Comparison of ENCODE assay signal across 1 cellular context in the genomic region with DNA sequence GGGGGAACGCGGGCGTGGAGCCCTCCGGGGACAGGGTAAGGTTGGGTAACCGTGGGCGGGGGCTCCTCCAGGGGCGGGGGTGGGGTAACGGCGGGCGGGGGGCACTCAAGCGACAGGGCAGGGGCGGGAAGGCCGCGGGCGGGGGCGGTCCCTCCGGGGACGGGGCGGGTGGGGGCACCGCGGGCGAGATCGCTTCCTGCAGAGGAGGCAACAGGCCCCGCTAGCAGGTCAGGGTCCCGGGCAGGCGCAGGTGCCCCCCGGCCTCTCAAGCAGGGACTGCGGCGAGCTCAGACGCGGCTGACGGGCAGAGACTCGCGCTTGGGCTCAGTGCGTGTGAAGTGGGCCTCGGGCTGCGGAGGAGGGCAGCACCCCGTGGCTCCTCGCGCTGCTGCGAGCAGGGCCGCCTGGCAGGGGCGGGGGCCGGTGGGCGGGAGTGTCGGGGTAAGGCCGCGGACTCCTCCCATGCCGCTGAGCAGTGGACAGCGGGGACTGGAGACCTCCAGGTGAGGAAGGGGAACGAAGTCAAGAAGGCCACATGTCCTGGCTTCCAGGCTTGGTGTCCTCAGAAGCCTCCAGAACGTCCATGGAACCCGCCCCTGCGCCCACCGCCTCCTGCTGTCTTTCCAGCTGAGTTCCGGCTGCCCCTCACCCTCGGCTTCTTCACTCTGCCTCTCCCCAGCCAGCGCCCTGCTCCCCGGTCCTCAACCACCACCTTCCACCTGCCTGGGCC.
A peak's percentile ranks its signal among the peaks of the same experiment; 100 is the strongest.
TF ChIP-seq lines count a peak whose summit lies in the region.

No MANE protein-coding gene starts in this region.

TF ChIP-seq in HepG2, 621 proteins besides CTCF, POLR2A, EP300 and RAD21 (continued from another document and continues in another):
- TF ChIP-seq, protein P1, sequence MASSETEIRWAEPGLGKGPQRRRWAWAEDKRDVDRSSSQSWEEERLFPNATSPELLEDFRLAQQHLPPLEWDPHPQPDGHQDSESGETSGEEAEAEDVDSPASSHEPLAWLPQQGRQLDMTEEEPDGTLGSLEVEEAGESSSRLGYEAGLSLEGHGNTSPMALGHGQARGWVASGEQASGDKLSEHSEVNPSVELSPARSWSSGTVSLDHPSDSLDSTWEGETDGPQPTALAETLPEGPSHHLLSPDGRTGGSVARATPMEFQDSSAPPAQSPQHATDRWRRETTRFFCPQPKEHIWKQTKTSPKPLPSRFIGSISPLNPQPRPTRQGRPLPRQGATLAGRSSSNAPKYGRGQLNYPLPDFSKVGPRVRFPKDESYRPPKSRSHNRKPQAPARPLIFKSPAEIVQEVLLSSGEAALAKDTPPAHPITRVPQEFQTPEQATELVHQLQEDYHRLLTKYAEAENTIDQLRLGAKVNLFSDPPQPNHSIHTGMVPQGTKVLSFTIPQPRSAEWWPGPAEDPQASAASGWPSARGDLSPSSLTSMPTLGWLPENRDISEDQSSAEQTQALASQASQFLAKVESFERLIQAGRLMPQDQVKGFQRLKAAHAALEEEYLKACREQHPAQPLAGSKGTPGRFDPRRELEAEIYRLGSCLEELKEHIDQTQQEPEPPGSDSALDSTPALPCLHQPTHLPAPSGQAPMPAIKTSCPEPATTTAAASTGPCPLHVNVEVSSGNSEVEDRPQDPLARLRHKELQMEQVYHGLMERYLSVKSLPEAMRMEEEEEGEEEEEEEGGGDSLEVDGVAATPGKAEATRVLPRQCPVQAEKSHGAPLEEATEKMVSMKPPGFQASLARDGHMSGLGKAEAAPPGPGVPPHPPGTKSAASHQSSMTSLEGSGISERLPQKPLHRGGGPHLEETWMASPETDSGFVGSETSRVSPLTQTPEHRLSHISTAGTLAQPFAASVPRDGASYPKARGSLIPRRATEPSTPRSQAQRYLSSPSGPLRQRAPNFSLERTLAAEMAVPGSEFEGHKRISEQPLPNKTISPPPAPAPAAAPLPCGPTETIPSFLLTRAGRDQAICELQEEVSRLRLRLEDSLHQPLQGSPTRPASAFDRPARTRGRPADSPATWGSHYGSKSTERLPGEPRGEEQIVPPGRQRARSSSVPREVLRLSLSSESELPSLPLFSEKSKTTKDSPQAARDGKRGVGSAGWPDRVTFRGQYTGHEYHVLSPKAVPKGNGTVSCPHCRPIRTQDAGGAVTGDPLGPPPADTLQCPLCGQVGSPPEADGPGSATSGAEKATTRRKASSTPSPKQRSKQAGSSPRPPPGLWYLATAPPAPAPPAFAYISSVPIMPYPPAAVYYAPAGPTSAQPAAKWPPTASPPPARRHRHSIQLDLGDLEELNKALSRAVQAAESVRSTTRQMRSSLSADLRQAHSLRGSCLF (CRISPR knock-in tag; IDR thresholded peaks at IDR 0.05; ENCODE audit: borderline replicate concordance), result no peak
- peak; percentile 42; the same call in 1 of the 2 replicates for TF ChIP-seq ZBTB34 (CRISPR knock-in tag; IDR thresholded peaks at IDR 0.05)
- no peak for TF ChIP-seq SP4 (CRISPR knock-in tag; IDR thresholded peaks at IDR 0.05)
- TF ChIP-seq EZH2 (conservative IDR thresholded peaks at IDR 0.05; ENCODE audit: low read depth, low read length), result no peak
- TF ChIP-seq ZNF841 (CRISPR knock-in tag; IDR thresholded peaks at IDR 0.05; ENCODE audit: borderline replicate concordance), result no peak
- TF ChIP-seq THRA (CRISPR knock-in tag; IDR thresholded peaks at IDR 0.05; ENCODE audit: borderline replicate concordance), result no peak
- TF ChIP-seq SP2 (CRISPR knock-in tag; IDR thresholded peaks at IDR 0.05), result peak; percentile 30; the same call in 1 of the 2 replicates
- TF ChIP-seq PATZ1 (CRISPR knock-in tag; IDR thresholded peaks at IDR 0.05), result peak; percentile 89
- no peak for TF ChIP-seq SP140L (CRISPR knock-in tag; IDR thresholded peaks at IDR 0.05; ENCODE audit: borderline replicate concordance)
- no peak for TF ChIP-seq ZNF709 (CRISPR knock-in tag; IDR thresholded peaks at IDR 0.05)
- 0 out of 2 replicates have a peak, but pooled peaks have one; percentile 35 for TF ChIP-seq ZNF317 (CRISPR knock-in tag; IDR thresholded peaks at IDR 0.05)
- TF ChIP-seq ZNF670 (CRISPR knock-in tag; IDR thresholded peaks at IDR 0.05; ENCODE audit: borderline replicate concordance), result 0 out of 2 replicates have a peak, but pooled peaks have one; percentile 52
- TF ChIP-seq ZNF75D (CRISPR knock-in tag; IDR thresholded peaks at IDR 0.05; ENCODE audit: borderline replicate concordance), result no peak
- TF ChIP-seq ZNF609 (CRISPR knock-in tag; IDR thresholded peaks at IDR 0.05; ENCODE audit: borderline replicate concordance), result 0 out of 2 replicates have a peak, but pooled peaks have one; percentile 23
- TF ChIP-seq CBX5 (CRISPR knock-in tag; IDR thresholded peaks at IDR 0.05; ENCODE audit: borderline replicate concordance), result no peak
- no peak for TF ChIP-seq ATF4 (CRISPR knock-in tag; IDR thresholded peaks at IDR 0.05)
- TF ChIP-seq SALL2 (CRISPR knock-in tag; IDR thresholded peaks at IDR 0.05), result no peak
- 0 out of 2 replicates have a peak, but pooled peaks have one; percentile 62 for TF ChIP-seq ZNF598 (CRISPR knock-in tag; IDR thresholded peaks at IDR 0.05; ENCODE audit: borderline replicate concordance)
- TF ChIP-seq KAT7 (CRISPR knock-in tag; IDR thresholded peaks at IDR 0.05; ENCODE audit: borderline replicate concordance), result peak; percentile 19; the same call in 1 of the 2 replicates
- TF ChIP-seq MXD4 (CRISPR knock-in tag; IDR thresholded peaks at IDR 0.05), result 0 out of 2 replicates have a peak, but pooled peaks have one; percentile 12
- peak; percentile 15; the same call in 1 of the 2 replicates for TF ChIP-seq ZSCAN25 (CRISPR knock-in tag; IDR thresholded peaks at IDR 0.05)
- no peak for TF ChIP-seq TRIM24 (CRISPR knock-in tag; IDR thresholded peaks at IDR 0.05)
- no peak for TF ChIP-seq KLF9 (CRISPR knock-in tag; IDR thresholded peaks at IDR 0.05; ENCODE audit: low read depth)
- TF ChIP-seq SNAI1 (CRISPR knock-in tag; IDR thresholded peaks at IDR 0.05; ENCODE audit: borderline replicate concordance), result no peak
- TF ChIP-seq, protein P2, sequence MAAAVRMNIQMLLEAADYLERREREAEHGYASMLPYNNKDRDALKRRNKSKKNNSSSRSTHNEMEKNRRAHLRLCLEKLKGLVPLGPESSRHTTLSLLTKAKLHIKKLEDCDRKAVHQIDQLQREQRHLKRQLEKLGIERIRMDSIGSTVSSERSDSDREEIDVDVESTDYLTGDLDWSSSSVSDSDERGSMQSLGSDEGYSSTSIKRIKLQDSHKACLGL (CRISPR knock-in tag; IDR thresholded peaks at IDR 0.05), result peak; percentile 61; the same call in 1 of the 2 replicates
- no peak for TF ChIP-seq ZNF7 (CRISPR knock-in tag; IDR thresholded peaks at IDR 0.05)
- no peak for TF ChIP-seq PREB (CRISPR knock-in tag; IDR thresholded peaks at IDR 0.05)
- TF ChIP-seq ZNF768 (CRISPR knock-in tag; IDR thresholded peaks at IDR 0.05), result peak; percentile 51; the same call in 1 of the 2 replicates
- TF ChIP-seq NONO (IDR thresholded peaks at IDR 0.05), result no peak
- TF ChIP-seq NONO (CRISPR knock-in tag; conservative IDR thresholded peaks at IDR 0.05), result 0 out of 2 replicates have a peak, but pooled peaks have one; percentile 1
- no peak for TF ChIP-seq ETS1 (CRISPR knock-in tag; IDR thresholded peaks at IDR 0.05)
- 0 out of 2 replicates have a peak, but pooled peaks have one; percentile 61 for TF ChIP-seq ZNF558 (CRISPR knock-in tag; IDR thresholded peaks at IDR 0.05; ENCODE audit: borderline replicate concordance)
- no peak; the same call in 1 of the 2 replicates for TF ChIP-seq ZBTB38 (CRISPR knock-in tag; IDR thresholded peaks at IDR 0.05)
- peak; percentile 22; the same call in 1 of the 2 replicates for TF ChIP-seq PHF20 (CRISPR knock-in tag; IDR thresholded peaks at IDR 0.05)
